ENCODE assay signal across 18 cellular contexts in the genomic region with DNA sequence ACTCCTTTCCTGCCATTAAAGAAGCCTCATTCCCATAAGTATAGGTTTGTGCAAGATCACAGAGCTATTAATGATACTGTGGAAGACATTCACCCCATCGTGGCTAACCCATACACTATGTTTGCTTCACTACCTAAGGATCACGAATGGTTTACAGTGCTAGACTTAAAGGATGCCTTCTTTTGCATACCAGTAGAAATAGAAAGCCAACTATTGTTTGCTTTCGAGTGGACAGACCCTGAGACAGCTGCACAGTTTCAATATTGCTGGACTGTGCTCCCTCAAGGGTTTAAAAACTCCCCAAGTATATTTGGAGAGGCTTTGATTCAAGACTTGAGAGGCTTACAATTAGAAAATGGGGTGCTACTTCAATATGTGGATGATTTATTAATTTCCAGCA. TPM values are rescaled to one million over a fixed set of nuclear protein-coding genes. Genes with fewer than 3 reads are reported as not detected.
DNase-seq lines count a peak whose midpoint lies in the region; ATAC-seq lines count a peak whose summit lies in the region.
"Had no signal": no experiment of that assay in that cellular context is flagged by ENCODE, and none has a peak within 500 bp of the region (broad histone marks: within the 10 kb centered on the region; RNA-seq: fewer than 3 reads in every experiment).

No MANE protein-coding gene starts in this region.

- no peak for DNase-seq in SK-N-MC (ENCODE audit: low read depth, low spot score)
- no peak for DNase-seq in DMS53 treated with DMSO at 0.1 percent for 48 hours (lab: John Stamatoyannopoulos, UW; ENCODE audit: unreplicated experiment)
- DNase-seq in naive thymus-derived CD8-positive, alpha-beta T cell, result no peak
- no peak for DNase-seq in ACHN
- DNase-seq: DMS79, HCEC 1CT, immature natural killer cell, mesendoderm, MG63, PC-3, small intestine, WERI-Rb-1 had no signal

- H3K27me3 Mint-ChIP-seq in naive thymus-derived CD8-positive, alpha-beta T cell, result peaks cover 0 to 5% (median 0%) of the 10 kb centered on the region in 5 donors
- H3K27me3 Mint-ChIP-seq: central memory CD8-positive, alpha-beta T cell had no signal

- 0 out of 2 replicates have a peak overlapping the region, but pooled peaks have one; percentile 2 for H3K4me3 ChIP-seq in SK-N-MC
- H3K4me3 ChIP-seq: gastroesophageal sphincter, MG63 had no signal

- 0 out of 2 replicates have a peak, but pooled peaks cover 3% of the 10 kb centered on the region for H3K9me3 ChIP-seq in SK-N-MC (ENCODE audit: low read depth, low read length)
- H3K9me3 ChIP-seq: gastroesophageal sphincter, MG63 had no signal

- in situ Hi-C loops in ACHN (cut with HindIII; ENCODE audit: low pct_ligation_motif_present, low pct_unique_long_range_greater_than_20kb, low sequenced_read_pairs), result no loop called here

- no peak overlapping the region for H3K4me3 Mint-ChIP-seq in naive thymus-derived CD8-positive, alpha-beta T cell
- H3K4me3 Mint-ChIP-seq: activated naive CD8-positive, alpha-beta T cell; central memory CD8-positive, alpha-beta T cell; immature natural killer cell had no signal

- POLR2A ChIA-PET in naive thymus-derived CD8-positive, alpha-beta T cell (lab: Charles Lee), result no interaction called here

- H3K9me3 Mint-ChIP-seq in naive thymus-derived CD8-positive, alpha-beta T cell, result no peaks in the 10 kb centered on the region
- H3K9me3 Mint-ChIP-seq: central memory CD8-positive, alpha-beta T cell; immature natural killer cell had no signal

- peaks cover 0 to 4% (median 0%) of the 10 kb centered on the region in 4 donors for H3K4me1 Mint-ChIP-seq in naive thymus-derived CD8-positive, alpha-beta T cell
- H3K4me1 Mint-ChIP-seq: central memory CD8-positive, alpha-beta T cell; immature natural killer cell had no signal

- ATAC-seq in GM18909 (IDR thresholded peaks at IDR 0.05; ENCODE audit: poor library complexity, unreplicated experiment) (peak; percentile 58), GM21528 (IDR thresholded peaks at IDR 0.05; ENCODE audit: low FRiP score, unreplicated experiment) (peak; percentile 36), HG03025 (IDR thresholded peaks at IDR 0.05; ENCODE audit: low FRiP score, unreplicated experiment) (peak; percentile 68)
- no peak for ATAC-seq in naive thymus-derived CD8-positive, alpha-beta T cell
- ATAC-seq: gastroesophageal sphincter had no signal

- peak overlapping the region; percentile 9; the same call in 1 of the 2 replicates for H3K27ac ChIP-seq in SK-N-MC
- H3K27ac ChIP-seq: gastroesophageal sphincter, WERI-Rb-1 had no signal

- no peak overlapping the region for H3K9ac ChIP-seq in SK-N-MC (ENCODE audit: insufficient read length)

- H3K36me3 ChIP-seq in SK-N-MC (ENCODE audit: insufficient read depth, low read length), result no peaks in the 10 kb centered on the region
- H3K36me3 ChIP-seq: gastroesophageal sphincter, MG63, WERI-Rb-1 had no signal

- no peak overlapping the region for H3K27ac Mint-ChIP-seq in naive thymus-derived CD8-positive, alpha-beta T cell
- H3K27ac Mint-ChIP-seq: activated naive CD8-positive, alpha-beta T cell; immature natural killer cell had no signal

- H3K36me3 Mint-ChIP-seq in naive thymus-derived CD8-positive, alpha-beta T cell, result no peaks in the 10 kb centered on the region
- H3K36me3 Mint-ChIP-seq: activated naive CD8-positive, alpha-beta T cell; immature natural killer cell had no signal

RNA-seq across cellular contexts. Expression of a gene that starts 16.0 kb away (rescaled TPM):
- total RNA-seq in naive thymus-derived CD8-positive, alpha-beta T cell, result 10 to 100 TPM; 17.3 TPM
- 10 to 100 TPM; 22.8 to 23.9 (median 23.2) TPM for polyA plus RNA-seq in naive thymus-derived CD8-positive, alpha-beta T cell

Comparison
In these comparisons a context has a peak if more than half of its experiments do, and no peak if none do; other contexts are left out.
1. ATAC-seq: peak in GM18909 (single experiment), GM21528 (single experiment) and HG03025 (single experiment); none in naive thymus-derived CD8-positive, alpha-beta T cell (0 of 2).